Comparison of ENCODE assay signal across 8 cellular contexts in the genomic region with DNA sequence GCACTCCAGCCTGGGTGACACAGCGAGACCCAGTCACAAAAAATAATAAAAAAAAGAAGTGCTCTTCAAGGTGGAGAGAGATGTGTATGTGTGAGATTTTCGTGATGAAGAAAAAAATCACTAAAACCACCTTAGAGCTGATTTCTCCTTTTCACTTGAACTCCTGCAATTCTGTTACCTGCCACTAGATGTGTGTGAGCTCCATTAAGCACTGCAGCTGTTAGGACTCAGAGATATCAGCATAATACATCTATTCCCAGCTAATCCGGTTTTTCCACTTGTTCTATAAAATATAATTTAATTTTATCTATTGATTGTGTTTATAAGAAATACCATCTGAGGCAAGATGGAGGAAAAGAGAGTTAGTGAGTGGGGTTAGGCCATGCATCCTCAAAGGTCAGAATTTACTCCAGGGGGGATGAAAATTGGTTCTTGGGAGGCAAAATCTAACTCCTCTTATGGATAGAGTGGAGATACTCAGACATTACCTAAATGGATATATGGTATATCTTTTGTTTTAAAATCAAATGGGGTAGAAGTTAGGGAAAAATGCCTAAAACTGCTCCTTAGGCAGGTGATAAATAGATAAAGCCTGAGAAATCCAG.
A peak's percentile ranks its signal among the peaks of the same experiment; 100 is the strongest.
DNase-seq lines count a peak whose midpoint lies in the region; ATAC-seq and TF ChIP-seq lines count a peak whose summit lies in the region.

No MANE protein-coding gene starts in this region.

- in situ Hi-C loops in GM13976 (cut with MboI; ENCODE audit: low sequenced_read_pairs, unreplicated experiment) = loop anchor here (25.0 kb wide), 2 partner anchors 577 to 827 kb away; no protein-coding TSS in a partner anchor

- H3K36me3 ChIP-seq in spleen = no peaks in the 10 kb centered on the region

- TF ChIP-seq CTCF in AG09319 (IDR thresholded peaks at IDR 0.05; ENCODE audit: low read depth, low read length) = peak; percentile 67
- peak; percentile 49 for TF ChIP-seq CTCF in GM13976 (IDR thresholded peaks at IDR 0.05; ENCODE audit: borderline replicate concordance, control extremely low read depth, extremely low read depth, insufficient read depth, missing control alignments)
- TF ChIP-seq CTCF in spleen (IDR thresholded peaks at IDR 0.05 in 8 of 11, conservative IDR thresholded peaks at IDR 0.05 in 3 of 11) = peak in 9 of 11 experiments; percentile 20 to 63 (median 51)

- ATAC-seq in HG03432 (IDR thresholded peaks at IDR 0.05; ENCODE audit: unreplicated experiment) (peak; percentile 74), GM18511 (IDR thresholded peaks at IDR 0.05; ENCODE audit: unreplicated experiment) (no peak)

- no peak overlapping the region for H3K4me3 ChIP-seq in spleen

- no peak for TF ChIP-seq POLR2A in spleen (IDR thresholded peaks at IDR 0.05)

- DNase-seq in AG09319 (ENCODE audit: extremely low read depth, low read depth) = no peak
- peak; percentile 47 for DNase-seq in GM13976 (ENCODE audit: low spot score)
- peak; percentile 68 for DNase-seq in RKO (ENCODE audit: low spot score)
- peak; percentile 31 for DNase-seq in fibroblast of peridontal ligament (ENCODE audit: extremely low read depth)
- no peak for DNase-seq in spleen
- no peak for DNase-seq in activated CD4-positive, alpha-beta T cell treated with anti-CD3 and anti-CD28 coated beads, Interleukin-2, amount 50 U/mL, for 4 hours

- 23 to 28% (median 27%) methylated on average over 3 of the region's 3 CpGs for WGBS in spleen, 5 donors

- intact Hi-C loops in spleen (cut with DNase I; ENCODE audit: low total_unique reads) = no loop called here

- peaks cover 0 to 2% (median 0%) of the 10 kb centered on the region in 6 donors for H3K4me1 ChIP-seq in spleen

- no peaks in the 10 kb centered on the region for H3K9me3 ChIP-seq in spleen

- no peak overlapping the region for H3K27ac ChIP-seq in spleen

- peaks cover 0 to 21% (median 13%) of the 10 kb centered on the region in 7 donors for H3K27me3 ChIP-seq in spleen (replicated peaks in 1 of 7)

Comparison
In these comparisons a context has a peak if more than half of its experiments do, and no peak if none do; other contexts are left out.
1. DNase-seq: peak in GM13976 (single experiment), RKO (single experiment) and fibroblast of peridontal ligament (single experiment); none in AG09319 (single experiment), spleen (single experiment) and activated CD4-positive, alpha-beta T cell treated with anti-CD3 and anti-CD28 coated beads, Interleukin-2, amount 50 U/mL, for 4 hours (0 of 2).
2. Peak in every context shown above with its lines, with median percentiles within 50 percentile points of each other: CTCF ChIP-seq.